Comparison of ENCODE assay signal across 15 cellular contexts in the genomic region with DNA sequence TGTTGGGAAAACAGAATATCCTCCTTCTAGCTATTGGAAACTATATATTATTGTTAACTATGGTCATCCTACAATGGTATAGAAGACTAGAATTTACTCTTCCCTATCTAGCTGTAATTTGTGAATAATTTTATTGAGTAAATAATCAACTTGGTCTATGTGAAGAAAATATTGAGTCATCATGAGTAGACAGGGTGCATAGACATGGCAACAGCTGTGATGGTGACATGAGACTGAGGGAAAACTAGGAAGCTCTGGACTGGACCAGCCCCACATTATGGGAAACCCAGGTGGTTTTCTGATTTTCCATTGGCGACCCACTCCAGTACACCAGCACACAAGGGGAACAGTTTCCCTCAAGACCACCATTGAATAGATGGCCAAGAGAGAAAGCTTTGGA.
DNase-seq lines count a peak whose midpoint lies in the region; ATAC-seq, FAIRE-seq and TF ChIP-seq lines count a peak whose summit lies in the region.
"Had no signal": no experiment of that assay in that cellular context is flagged by ENCODE, and none has a peak within 500 bp of the region (broad histone marks: within the 10 kb centered on the region; RNA-seq: fewer than 3 reads in every experiment).

No MANE protein-coding gene starts in this region.

- no peaks in the 10 kb centered on the region for H3K9me3 ChIP-seq in kidney (ENCODE audit: control insufficient read depth in 1 of 2, low read length in 2 of 2)
- H3K9me3 ChIP-seq: A549, BE2C, Caco-2 had no signal

- no peaks in the 10 kb centered on the region for H3K27me3 ChIP-seq in bronchial epithelial cell (ENCODE audit: control insufficient read depth, insufficient read depth, low read length)
- H3K27me3 ChIP-seq: BE2C had no signal

- intact Hi-C loops in kidney (cut with DNase I), result no loop called here
- intact Hi-C loops in activated CD4-positive, alpha-beta memory T cell treated with anti-CD3 and anti-CD28 coated beads for 36 hours (cut with micrococcal nuclease), result no loop called here

- POLR2A ChIA-PET in activated CD4-positive, alpha-beta memory T cell treated with anti-CD3 and anti-CD28 coated beads for 36 hours (lab: Charles Lee), result no interaction called here

- no peak overlapping the region for H3K4me3 Mint-ChIP-seq in activated CD4-positive, alpha-beta memory T cell treated with anti-CD3 and anti-CD28 coated beads for 36 hours
- H3K4me3 Mint-ChIP-seq: CD8-positive, alpha-beta memory T cell; IgD-negative memory B cell had no signal

- H3K4me3 ChIP-seq in bronchial epithelial cell (ENCODE audit: low read depth, low read length), result no peak overlapping the region
- H3K4me3 ChIP-seq in kidney (ENCODE audit: low read length in 2 of 2), result no peak overlapping the region
- H3K4me3 ChIP-seq: A549 had no signal

- H3K4me1 ChIP-seq in kidney (ENCODE audit: control insufficient read depth in 1 of 2, insufficient read depth in 1 of 2, low read depth in 1 of 2, low read length in 2 of 2), result peaks cover 0 to 2% of the 10 kb centered on the region in 2 donors
- H3K4me1 ChIP-seq: A549, Caco-2 had no signal

- H3K9me3 Mint-ChIP-seq in activated CD4-positive, alpha-beta memory T cell treated with anti-CD3 and anti-CD28 coated beads for 36 hours, result no peaks in the 10 kb centered on the region
- H3K9me3 Mint-ChIP-seq: IgD-negative memory B cell had no signal

- no peaks in the 10 kb centered on the region for H3K27me3 Mint-ChIP-seq in activated CD4-positive, alpha-beta memory T cell treated with anti-CD3 and anti-CD28 coated beads for 36 hours

- no peak for ATAC-seq in HG03095 (IDR thresholded peaks at IDR 0.05; ENCODE audit: unreplicated experiment)
- ATAC-seq: A549 had no signal

- CTCF ChIA-PET in activated CD4-positive, alpha-beta memory T cell treated with anti-CD3 and anti-CD28 coated beads for 36 hours (lab: Charles Lee), result interaction anchor here (0.6 kb wide), 1 partner anchor 393 kb away, joined by 4 read pairs; no protein-coding TSS in a partner anchor

- FAIRE-seq in bronchial epithelial cell (lab: Jason Lieb, UNC) (no peak), kidney (lab: Jason Lieb, UNC) (no peak)
- FAIRE-seq: A549 had no signal

- peak; percentile 52 for DNase-seq in HCEC 1CT
- peak; percentile 64 for DNase-seq in bronchial epithelial cell (ENCODE audit: low read depth)
- DNase-seq in kidney tubule cell (ENCODE audit: low spot score), result peak; percentile 84
- no peak for DNase-seq in putamen (ENCODE audit: low spot score)
- no peak for DNase-seq in kidney
- no peak for DNase-seq in activated CD4-positive, alpha-beta memory T cell treated with anti-CD3 and anti-CD28 coated beads for 36 hours
- DNase-seq: BE2C; Caco-2; CD8-positive, alpha-beta memory T cell; DMS53; GF-D8; H7 had no signal

- no peak overlapping the region for H3K9ac ChIP-seq in kidney (ENCODE audit: low read length in 2 of 2)

- no peaks in the 10 kb centered on the region for H3K36me3 Mint-ChIP-seq in activated CD4-positive, alpha-beta memory T cell treated with anti-CD3 and anti-CD28 coated beads for 36 hours
- H3K36me3 Mint-ChIP-seq: CD8-positive, alpha-beta memory T cell; IgD-negative memory B cell had no signal

- H3K27ac ChIP-seq in kidney (ENCODE audit: low read depth in 2 of 2, low read length in 2 of 2), result no peak overlapping the region
- H3K27ac ChIP-seq: A549 had no signal

- H3K36me3 ChIP-seq in bronchial epithelial cell (ENCODE audit: control insufficient read depth, insufficient read depth, low read length) (no peaks in the 10 kb centered on the region), kidney (ENCODE audit: control insufficient read depth in 1 of 2, insufficient read depth in 2 of 2, low read length in 2 of 2) (no peaks in the 10 kb centered on the region)

- H3K27ac Mint-ChIP-seq in activated CD4-positive, alpha-beta memory T cell treated with anti-CD3 and anti-CD28 coated beads for 36 hours, result no peak overlapping the region
- H3K27ac Mint-ChIP-seq: CD8-positive, alpha-beta memory T cell had no signal

- no peaks in the 10 kb centered on the region for H3K4me1 Mint-ChIP-seq in activated CD4-positive, alpha-beta memory T cell treated with anti-CD3 and anti-CD28 coated beads for 36 hours (ENCODE audit: low read depth)
- H3K4me1 Mint-ChIP-seq: CD8-positive, alpha-beta memory T cell had no signal

- TF ChIP-seq CTCF in bronchial epithelial cell (IDR thresholded peaks at IDR 0.05; ENCODE audit: insufficient read depth, low read length, severe bottlenecking), result no peak
- TF ChIP-seq CTCF in kidney (IDR thresholded peaks at IDR 0.05; ENCODE audit: borderline replicate concordance, extremely low read depth, insufficient read depth), result no peak

Comparison
In these comparisons a context has a peak if more than half of its experiments do, and no peak if none do; other contexts are left out.
1. DNase-seq: peak in HCEC 1CT (single experiment), bronchial epithelial cell (single experiment) and kidney tubule cell (single experiment); none in putamen (single experiment), kidney (single experiment) and activated CD4-positive, alpha-beta memory T cell treated with anti-CD3 and anti-CD28 coated beads for 36 hours (single experiment).